12 cellular contexts compared by ENCODE assay signal in the genomic region with DNA sequence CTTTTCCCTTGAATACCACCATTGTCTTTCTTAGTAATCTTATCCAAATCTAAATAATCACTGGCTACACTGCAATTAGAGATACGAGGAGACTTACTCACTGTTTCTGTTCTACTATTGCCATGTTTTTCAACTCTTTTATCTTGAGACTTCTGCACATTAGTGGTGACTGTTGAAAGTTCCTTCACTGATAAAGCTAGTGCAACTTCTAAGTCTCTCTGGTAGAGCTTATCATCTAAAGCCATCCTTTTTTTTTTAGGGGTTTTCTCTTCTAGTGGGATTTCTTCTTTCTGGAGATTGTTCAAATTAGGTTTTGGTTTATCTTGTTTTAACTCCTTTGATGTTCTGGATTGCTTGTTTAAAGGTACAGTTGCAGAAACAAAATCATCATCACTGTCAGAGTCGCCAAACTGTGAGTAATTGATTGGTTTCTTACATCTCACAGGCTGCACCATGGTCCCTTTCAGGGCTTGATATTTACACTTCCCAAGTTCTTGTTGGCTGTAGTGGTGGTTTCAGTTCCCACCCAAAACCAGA. TPM values are rescaled to one million over a fixed set of nuclear protein-coding genes. Genes with fewer than 3 reads are reported as not detected.
DNase-seq lines count a peak whose midpoint lies in the region; ATAC-seq lines count a peak whose summit lies in the region.
"Had no signal": no experiment of that assay in that cellular context is flagged by ENCODE, and none has a peak within 500 bp of the region (broad histone marks: within the 10 kb centered on the region; RNA-seq: fewer than 3 reads in every experiment).

No MANE protein-coding gene starts in this region.

- peaks cover 72% of the 10 kb centered on the region for H3K36me3 Mint-ChIP-seq in activated T-helper 2 cell treated with anti-CD3 and anti-CD28 coated beads, Interferon-gamma antibody, Interleukin-2, Interleukin-4, amounts not matched to agents 10 μg/mL and 5 μg/mL and 100 μg/mL, durations not matched to agents 14 hours and 24 hours and 36 hours (ENCODE audit: low read depth)

- H3K27ac ChIP-seq in KOPT-K1 (ENCODE audit: low read depth, low read length, poor library complexity, severe bottlenecking), result peak overlapping the region; percentile 39
- H3K27ac ChIP-seq in mesodermal cell (ENCODE audit: low read depth, low read length, severe bottlenecking), result peak overlapping the region; percentile 82

- DNase-seq in COLO829 (ENCODE audit: low spot score), result peak; percentile 45
- DNase-seq in activated T-helper 2 cell treated with anti-CD3 and anti-CD28 coated beads, Interferon-gamma antibody, Interleukin-2, Interleukin-4, amounts not matched to agents 10 μg/mL and 5 μg/mL and 100 μg/mL, durations not matched to agents 14 hours and 24 hours and 36 hours (ENCODE audit: low spot score), result no peak
- no peak for DNase-seq in AG08395 (ENCODE audit: low spot score)
- DNase-seq: hypothalamus, NCI-H446 treated with DMSO at 0.1 percent for 48 hours had no signal

- H3K36me3 ChIP-seq in KOPT-K1 (ENCODE audit: insufficient read depth, low read length), result peaks cover 9% of the 10 kb centered on the region
- peaks cover 10% of the 10 kb centered on the region for H3K36me3 ChIP-seq in mesodermal cell (ENCODE audit: control insufficient read depth, insufficient read depth, low read length)

- H3K4me1 Mint-ChIP-seq in activated T-helper 2 cell treated with anti-CD3 and anti-CD28 coated beads, Interferon-gamma antibody, Interleukin-2, Interleukin-4, amounts not matched to agents 10 μg/mL and 5 μg/mL and 100 μg/mL, durations not matched to agents 14 hours and 24 hours and 36 hours (ENCODE audit: low read depth), result peaks cover 40% of the 10 kb centered on the region

- H3K9me3 Mint-ChIP-seq in activated T-helper 2 cell treated with anti-CD3 and anti-CD28 coated beads, Interferon-gamma antibody, Interleukin-2, Interleukin-4, amounts not matched to agents 10 μg/mL and 5 μg/mL and 100 μg/mL, durations not matched to agents 14 hours and 24 hours and 36 hours, result peaks cover 33% of the 10 kb centered on the region

- WGBS in mesodermal cell (ENCODE audit: insufficient coverage in 2 of 2), 2 experiments, result 20% methylated on average over 1 of the region's 2 CpGs; no CpG with 5 or more reads in 1 of the 2 experiments

- H3K4me3 ChIP-seq in mesodermal cell (ENCODE audit: extremely low read depth, insufficient read depth, low read length, poor library complexity, severe bottlenecking), result no peak overlapping the region
- H3K4me3 ChIP-seq: lung had no signal

- H3K9me3 ChIP-seq in KOPT-K1 (ENCODE audit: insufficient read depth, low read length, poor library complexity, severe bottlenecking) (peaks cover 34% of the 10 kb centered on the region), mesodermal cell (ENCODE audit: control insufficient read depth, low read length) (peaks cover 35% of the 10 kb centered on the region)

- H3K27me3 Mint-ChIP-seq in activated T-helper 2 cell treated with anti-CD3 and anti-CD28 coated beads, Interferon-gamma antibody, Interleukin-2, Interleukin-4, amounts not matched to agents 10 μg/mL and 5 μg/mL and 100 μg/mL, durations not matched to agents 14 hours and 24 hours and 36 hours (ENCODE audit: low read depth), result no peaks in the 10 kb centered on the region
- H3K27me3 Mint-ChIP-seq: progenitor cell of endocrine pancreas had no signal

- ATAC-seq in HG03520 (IDR thresholded peaks at IDR 0.05; ENCODE audit: unreplicated experiment) (no peak), GM19395 (IDR thresholded peaks at IDR 0.05; ENCODE audit: unreplicated experiment) (no peak)
- ATAC-seq: Right ventricle myocardium inferior had no signal

- intact Hi-C loops in activated T-helper 2 cell treated with anti-CD3 and anti-CD28 coated beads, Interferon-gamma antibody, Interleukin-2, Interleukin-4, amounts not matched to agents 10 μg/mL and 5 μg/mL and 100 μg/mL, durations not matched to agents 14 hours and 24 hours and 36 hours (cut with micrococcal nuclease), result loop anchor here (2.0 to 5.0 kb wide), 2 partner anchors 21 to 37 kb away; a partner anchor contains a TSS

- H3K4me1 ChIP-seq in mesodermal cell (ENCODE audit: control insufficient read depth, insufficient read depth, low read length, poor library complexity, severe bottlenecking), result peaks cover 28% of the 10 kb centered on the region

- peak overlapping the region; percentile 47 for H3K27ac Mint-ChIP-seq in activated T-helper 2 cell treated with anti-CD3 and anti-CD28 coated beads, Interferon-gamma antibody, Interleukin-2, Interleukin-4, amounts not matched to agents 10 μg/mL and 5 μg/mL and 100 μg/mL, durations not matched to agents 14 hours and 24 hours and 36 hours
- H3K27ac Mint-ChIP-seq: progenitor cell of endocrine pancreas had no signal

- H3K4me3 Mint-ChIP-seq in activated T-helper 2 cell treated with anti-CD3 and anti-CD28 coated beads, Interferon-gamma antibody, Interleukin-2, Interleukin-4, amounts not matched to agents 10 μg/mL and 5 μg/mL and 100 μg/mL, durations not matched to agents 14 hours and 24 hours and 36 hours (ENCODE audit: low read depth), result no peak overlapping the region

RNA-seq across cellular contexts. Expression of a gene that starts 37.7 kb away (rescaled TPM):
- 40.2 and 41.9 TPM in 2 replicates for total RNA-seq in activated T-helper 2 cell treated with anti-CD3 and anti-CD28 coated beads, Interferon-gamma antibody, Interleukin-2, Interleukin-4, amounts not matched to agents 10 μg/mL and 5 μg/mL and 100 μg/mL, durations not matched to agents 14 hours and 24 hours and 36 hours
- polyA plus RNA-seq in mesodermal cell (2013, experiment 1 of 2), result 65.0 TPM
- polyA plus RNA-seq in mesodermal cell (2013, experiment 2 of 2), result 74.3 TPM

RNA-seq across cellular contexts. Expression of a gene that starts 58.1 kb away (rescaled TPM):
- total RNA-seq in activated T-helper 2 cell treated with anti-CD3 and anti-CD28 coated beads, Interferon-gamma antibody, Interleukin-2, Interleukin-4, amounts not matched to agents 10 μg/mL and 5 μg/mL and 100 μg/mL, durations not matched to agents 14 hours and 24 hours and 36 hours, result 1.3 TPM in 2 replicates
- polyA plus RNA-seq in mesodermal cell (2013, experiment 1 of 2), result 2.5 TPM
- 1.8 TPM for polyA plus RNA-seq in mesodermal cell (2013, experiment 2 of 2)
